In genomic region chr9:70260606-70261005, GRCh38 we compare ENCODE assay signal across 8 cellular contexts. TPM values are rescaled to one million over a fixed set of nuclear protein-coding genes. Genes with fewer than 3 reads are reported as not detected.
DNase-seq lines count a peak whose midpoint lies in the region; ATAC-seq and TF ChIP-seq lines count a peak whose summit lies in the region.

No MANE protein-coding gene starts in this region.

- H3K4me1 Mint-ChIP-seq in osteocyte (ENCODE audit: unreplicated experiment): peaks cover 66% of the 10 kb centered on the region

- H3K4me3 Mint-ChIP-seq in osteocyte (ENCODE audit: unreplicated experiment): peak overlapping the region; percentile 97

- H3K4me3 ChIP-seq in astrocyte of the cerebellum (ENCODE audit: low read depth, low read length): peak overlapping the region; percentile 91

- peaks cover 31% of the 10 kb centered on the region for H3K36me3 Mint-ChIP-seq in osteocyte (ENCODE audit: unreplicated experiment)

- no peaks in the 10 kb centered on the region for H3K9me3 Mint-ChIP-seq in osteocyte (ENCODE audit: unreplicated experiment)

- in situ Hi-C loops in astrocyte of the cerebellum (cut with HindIII; ENCODE audit: low sequenced_read_pairs): no loop called here

- DNase-seq in astrocyte of the cerebellum (ENCODE audit: low read depth): no peak
- no peak for DNase-seq in osteocyte (ENCODE audit: extremely low spot score, unreplicated experiment)
- DNase-seq in hepatic stellate cell (ENCODE audit: low spot score): no peak
- no peak for DNase-seq in ecto neural progenitor cell (ENCODE audit: low spot score)
- DNase-seq in NCI-H510A (lab: John Stamatoyannopoulos, UW): no peak
- no peak for DNase-seq in NCI-H2171 treated with DMSO at 0.1 percent for 48 hours (lab: John Stamatoyannopoulos, UW)

- ATAC-seq in GM18519 (IDR thresholded peaks at IDR 0.05; ENCODE audit: low FRiP score, unreplicated experiment) (peak; percentile 26), HG02588 (IDR thresholded peaks at IDR 0.05; ENCODE audit: unreplicated experiment) (peak; percentile 25)

- H3K27ac Mint-ChIP-seq in osteocyte (ENCODE audit: unreplicated experiment): peak overlapping the region; percentile 98

- H3K27me3 Mint-ChIP-seq in osteocyte (ENCODE audit: unreplicated experiment): no peaks in the 10 kb centered on the region

- TF ChIP-seq CTCF in astrocyte of the cerebellum (IDR thresholded peaks at IDR 0.05; ENCODE audit: low read depth, low read length, missing control alignments) (no peak), osteocyte (IDR thresholded peaks at IDR 0.05) (no peak)

RNA-seq across cellular contexts. Expression of gene SMC5, which starts 1.8 kb away (rescaled TPM):
- total RNA-seq in osteocyte: 30.4 and 30.6 TPM in 2 replicates
